ENCODE assay signal across 8 cellular contexts in the genomic region with DNA sequence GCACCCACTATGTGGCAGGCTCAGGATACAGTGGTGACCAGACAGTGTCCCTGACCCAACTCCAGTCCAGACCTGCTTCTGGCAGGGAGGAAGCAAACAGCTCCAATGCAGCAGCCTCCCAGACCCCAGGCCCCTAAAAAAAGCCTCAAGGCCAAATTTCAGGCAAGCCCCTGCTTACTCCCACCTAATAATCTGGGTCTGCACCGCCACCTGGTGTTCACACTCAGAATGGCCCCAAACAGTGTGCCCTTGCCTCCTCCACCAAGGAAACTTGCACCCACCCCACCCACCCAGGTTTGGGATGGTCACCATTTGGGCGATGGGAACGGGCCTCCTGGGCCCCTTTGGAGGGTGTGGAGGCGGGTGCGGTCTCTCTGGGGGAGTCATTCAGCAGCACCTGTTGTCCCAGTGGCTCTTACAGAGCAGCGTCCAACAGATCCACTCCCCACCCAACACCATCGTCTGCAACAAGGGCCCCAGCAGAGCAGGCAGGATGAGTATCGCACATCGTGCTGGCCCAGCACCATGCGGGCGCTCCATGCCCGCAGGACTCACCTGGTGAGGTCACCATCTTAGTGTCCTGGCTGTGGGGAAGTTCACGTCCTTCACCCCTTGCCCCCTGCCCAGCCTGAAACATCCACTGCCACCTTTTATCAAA. TPM values are rescaled to one million over a fixed set of nuclear protein-coding genes. Genes with fewer than 3 reads are reported as not detected.
DNase-seq lines count a peak whose midpoint lies in the region; ATAC-seq and TF ChIP-seq lines count a peak whose summit lies in the region.

No MANE protein-coding gene starts in this region.

- H3K27me3 ChIP-seq in AG04450 (ENCODE audit: control insufficient read depth, insufficient read depth, low read length) (peaks cover 14% of the 10 kb centered on the region), PC-9 (ENCODE audit: insufficient read depth, low read depth) (no peaks in the 10 kb centered on the region), prostate gland (replicated peaks; ENCODE audit: insufficient read depth) (no peaks in the 10 kb centered on the region), MG63 (no peaks in the 10 kb centered on the region)

- no peaks in the 10 kb centered on the region for H3K4me1 Mint-ChIP-seq in activated T-helper 2 cell treated with anti-CD3 and anti-CD28 coated beads, Interferon-gamma antibody, Interleukin-2, Interleukin-4, amounts not matched to agents 10 μg/mL and 5 μg/mL and 100 μg/mL, durations not matched to agents 14 hours and 24 hours and 36 hours (ENCODE audit: low read depth)

- no peak for DNase-seq in AG04450 (ENCODE audit: low read depth, low spot score)
- peak; percentile 79 for DNase-seq in GM13977 (ENCODE audit: low spot score)
- DNase-seq in PC-9: peak in 1 of 2 experiments; percentile 63
- DNase-seq in activated T-helper 2 cell treated with anti-CD3 and anti-CD28 coated beads, Interferon-gamma antibody, Interleukin-2, Interleukin-4, amounts not matched to agents 10 μg/mL and 5 μg/mL and 100 μg/mL, durations not matched to agents 14 hours and 24 hours and 36 hours (ENCODE audit: low spot score): peak; percentile 48
- DNase-seq in germinal center (ENCODE audit: low spot score): peak; percentile 72
- DNase-seq in prostate gland (ENCODE audit: low spot score): no peak
- no peak for DNase-seq in MG63

- no peak overlapping the region for H3K4me3 Mint-ChIP-seq in activated T-helper 2 cell treated with anti-CD3 and anti-CD28 coated beads, Interferon-gamma antibody, Interleukin-2, Interleukin-4, amounts not matched to agents 10 μg/mL and 5 μg/mL and 100 μg/mL, durations not matched to agents 14 hours and 24 hours and 36 hours (ENCODE audit: low read depth)

- BruUV-seq in PC-9 (replicated peaks; lab: Mats Ljungman, UMichigan): no TSS peak

- no peak overlapping the region for H3K4me2 ChIP-seq in PC-9

- H3K36me3 Mint-ChIP-seq in activated T-helper 2 cell treated with anti-CD3 and anti-CD28 coated beads, Interferon-gamma antibody, Interleukin-2, Interleukin-4, amounts not matched to agents 10 μg/mL and 5 μg/mL and 100 μg/mL, durations not matched to agents 14 hours and 24 hours and 36 hours (ENCODE audit: low read depth): no peaks in the 10 kb centered on the region

- no peak for TF ChIP-seq POLR2A in prostate gland (IDR thresholded peaks at IDR 0.05)

- WGBS in prostate gland: 46% methylated on average over 13 of the region's 13 CpGs

- no peak overlapping the region for H2AFZ ChIP-seq in PC-9

- no peaks in the 10 kb centered on the region for H4K20me1 ChIP-seq in PC-9 (ENCODE audit: insufficient read depth)

- H3K4me1 ChIP-seq in PC-9 (replicated peaks; ENCODE audit: insufficient read depth): no peaks in the 10 kb centered on the region
- no peaks in the 10 kb centered on the region for H3K4me1 ChIP-seq in prostate gland (replicated peaks)

- no peaks in the 10 kb centered on the region for H3K36me3 ChIP-seq in PC-9 (ENCODE audit: low read depth)
- H3K36me3 ChIP-seq in prostate gland: no peaks in the 10 kb centered on the region
- H3K36me3 ChIP-seq in MG63: no peaks in the 10 kb centered on the region

- H3K4me3 ChIP-seq in AG04450 (ENCODE audit: low read depth, low read length) (no peak overlapping the region), PC-9 (no peak overlapping the region), prostate gland (no peak overlapping the region), MG63 (no peak overlapping the region)

- TF ChIP-seq CTCF in AG04450 (IDR thresholded peaks at IDR 0.05; ENCODE audit: low read depth, low read length) (peak; percentile 73), GM13977 (IDR thresholded peaks at IDR 0.05; ENCODE audit: extremely low read depth, insufficient read depth, missing control alignments) (peak; percentile 85), PC-9 (conservative IDR thresholded peaks at IDR 0.05) (peak; percentile 72), prostate gland (IDR thresholded peaks at IDR 0.05) (peak; percentile 18 to 71 (median 64))

- H3K9me2 ChIP-seq in PC-9 (ENCODE audit: insufficient read depth): no peaks in the 10 kb centered on the region

- intact Hi-C loops in PC-9 (cut with micrococcal nuclease; ENCODE audit: unreplicated experiment): loop anchor here (1.0 to 10.0 kb wide), 3 partner anchors 203 to 425 kb away; no protein-coding TSS in a partner anchor
- intact Hi-C loops in activated T-helper 2 cell treated with anti-CD3 and anti-CD28 coated beads, Interferon-gamma antibody, Interleukin-2, Interleukin-4, amounts not matched to agents 10 μg/mL and 5 μg/mL and 100 μg/mL, durations not matched to agents 14 hours and 24 hours and 36 hours (cut with micrococcal nuclease): loop anchor here (5.0 kb wide), 1 partner anchor 33 kb away; no protein-coding TSS in a partner anchor
- intact Hi-C loops in prostate gland (cut with DNase I): no loop called here

- in situ Hi-C loops in GM13977 (cut with MboI; ENCODE audit: low pct_unique_long_range_greater_than_20kb, low sequenced_read_pairs, unreplicated experiment): loop anchor here (10.0 kb wide), 1 partner anchor 205 kb away; a partner anchor contains a TSS

- H3K27ac ChIP-seq in AG04450 (ENCODE audit: low read depth, low read length) (no peak overlapping the region), PC-9 (no peak overlapping the region), prostate gland (no peak overlapping the region)

- POLR2A ChIA-PET in AG04450 (lab: Yijun Ruan, JAX) (no interaction called here), PC-9 (lab: Charles Lee; ENCODE audit: unreplicated experiment) (no interaction called here)

- no peak for ATAC-seq in GM18907 (IDR thresholded peaks at IDR 0.05; ENCODE audit: unreplicated experiment)

- H3K9me3 Mint-ChIP-seq in activated T-helper 2 cell treated with anti-CD3 and anti-CD28 coated beads, Interferon-gamma antibody, Interleukin-2, Interleukin-4, amounts not matched to agents 10 μg/mL and 5 μg/mL and 100 μg/mL, durations not matched to agents 14 hours and 24 hours and 36 hours: no peaks in the 10 kb centered on the region

- no peak overlapping the region for H3K27ac Mint-ChIP-seq in activated T-helper 2 cell treated with anti-CD3 and anti-CD28 coated beads, Interferon-gamma antibody, Interleukin-2, Interleukin-4, amounts not matched to agents 10 μg/mL and 5 μg/mL and 100 μg/mL, durations not matched to agents 14 hours and 24 hours and 36 hours

- CTCF ChIA-PET in AG04450 (lab: Charles Lee) (interaction anchor here (0.8 to 4.9 kb wide), 17 partner anchors 8 to 206 kb away, joined by 3 to 53 read pairs (median 4); a partner anchor contains a TSS), PC-9 (lab: Charles Lee) (no interaction called here)

- H3F3A ChIP-seq in PC-9 (ENCODE audit: insufficient read depth, low read depth): no peaks in the 10 kb centered on the region

- no peaks in the 10 kb centered on the region for H3K79me2 ChIP-seq in PC-9 (ENCODE audit: low read depth)

- H3K9me3 ChIP-seq in AG04450 (ENCODE audit: control insufficient read depth, insufficient read depth, low read length) (no peaks in the 10 kb centered on the region), PC-9 (ENCODE audit: insufficient read depth, low read depth) (no peaks in the 10 kb centered on the region), prostate gland (no peaks in the 10 kb centered on the region), MG63 (no peaks in the 10 kb centered on the region)

- H3K27me3 Mint-ChIP-seq in activated T-helper 2 cell treated with anti-CD3 and anti-CD28 coated beads, Interferon-gamma antibody, Interleukin-2, Interleukin-4, amounts not matched to agents 10 μg/mL and 5 μg/mL and 100 μg/mL, durations not matched to agents 14 hours and 24 hours and 36 hours (ENCODE audit: low read depth): no peaks in the 10 kb centered on the region

RNA-seq across cellular contexts. Expression of a gene that starts 17.3 kb away (rescaled TPM):
- 10.0 and 11.7 TPM in 2 replicates for polyA plus RNA-seq in AG04450 (2011; rRNA removed)
- 10.3 and 11.9 TPM in 2 replicates for polyA minus RNA-seq in AG04450 (2011; rRNA and poly(A)+ RNA removed)
- total RNA-seq in PC-9 (2021) (7.4 and 7.5 TPM in 2 replicates), prostate gland (10 to 100 TPM in 1 of 2 donors, 1 to 10 TPM in 1; 7.5 to 11.0 TPM)
- total RNA-seq in activated T-helper 2 cell treated with anti-CD3 and anti-CD28 coated beads, Interferon-gamma antibody, Interleukin-2, Interleukin-4, amounts not matched to agents 10 μg/mL and 5 μg/mL and 100 μg/mL, durations not matched to agents 14 hours and 24 hours and 36 hours: 35.2 and 37.2 TPM in 2 replicates
- total RNA-seq in MG63 (2014; rRNA removed; shearing (Covaris generic); ENCODE audit: low replicate concordance): 5.0 and 20.1 TPM in 2 replicates

RNA-seq across cellular contexts. Expression of a gene that starts 19.1 kb away (rescaled TPM):
- polyA plus RNA-seq in AG04450 (2011; rRNA removed): 12.1 and 15.5 TPM in 2 replicates
- polyA minus RNA-seq in AG04450 (2011; rRNA and poly(A)+ RNA removed): 14.6 and 17.3 TPM in 2 replicates
- total RNA-seq in PC-9 (2021): 20.6 and 24.2 TPM in 2 replicates
- total RNA-seq in activated T-helper 2 cell treated with anti-CD3 and anti-CD28 coated beads, Interferon-gamma antibody, Interleukin-2, Interleukin-4, amounts not matched to agents 10 μg/mL and 5 μg/mL and 100 μg/mL, durations not matched to agents 14 hours and 24 hours and 36 hours: 61.7 and 68.7 TPM in 2 replicates
- 10 to 100 TPM in 1 of 2 donors, 1 to 10 TPM in 1; 8.5 to 17.1 TPM for total RNA-seq in prostate gland
- 4.3 and 23.3 TPM in 2 replicates for total RNA-seq in MG63 (2014; rRNA removed; shearing (Covaris generic); ENCODE audit: low replicate concordance)

RNA-seq across cellular contexts. Expression of a gene that starts 46.8 kb away (rescaled TPM):
- 0.09 TPM in 2 replicates for polyA plus RNA-seq in AG04450 (2011; rRNA removed)
- 0.18 and 0.26 TPM in 2 replicates for polyA minus RNA-seq in AG04450 (2011; rRNA and poly(A)+ RNA removed)
- total RNA-seq in PC-9 (2021) (not detected in 2 replicates), prostate gland (1 to 10 TPM; 5.6 to 9.1 TPM)
- 0.46 and 0.59 TPM in 2 replicates for total RNA-seq in activated T-helper 2 cell treated with anti-CD3 and anti-CD28 coated beads, Interferon-gamma antibody, Interleukin-2, Interleukin-4, amounts not matched to agents 10 μg/mL and 5 μg/mL and 100 μg/mL, durations not matched to agents 14 hours and 24 hours and 36 hours
- total RNA-seq in MG63 (2014; rRNA removed; shearing (Covaris generic); ENCODE audit: low replicate concordance): not detected in 2 replicates

Comparison
In these comparisons a context has a peak if more than half of its experiments do, and no peak if none do; other contexts are left out.
1. DNase-seq: peak in GM13977 (single experiment), activated T-helper 2 cell treated with anti-CD3 and anti-CD28 coated beads, Interferon-gamma antibody, Interleukin-2, Interleukin-4, amounts not matched to agents 10 μg/mL and 5 μg/mL and 100 μg/mL, durations not matched to agents 14 hours and 24 hours and 36 hours (single experiment) and germinal center (single experiment); none in AG04450 (single experiment), prostate gland (single experiment) and MG63 (single experiment).
2. Peak in every context shown above with its lines, with median percentiles within 50 percentile points of each other: CTCF ChIP-seq.